ENCODE assay signal across 9 cellular contexts in genomic region chr11:75241906-75242644, GRCh38. TPM values are rescaled to one million over a fixed set of nuclear protein-coding genes. Genes with fewer than 3 reads are reported as not detected.
DNase-seq lines count a peak whose midpoint lies in the region; ATAC-seq and TF ChIP-seq lines count a peak whose summit lies in the region.
"Had no signal": no experiment of that assay in that cellular context is flagged by ENCODE, and none has a peak within 500 bp of the region (broad histone marks: within the 10 kb centered on the region; RNA-seq: fewer than 3 reads in every experiment).

No MANE protein-coding gene starts in this region.

- POLR2A ChIA-PET in T-cell (lab: Charles Lee), result interaction anchor here in 1 of 2 donors (0.9 kb wide), 1 partner anchor 12 kb away, joined by 5 read pairs; no protein-coding TSS in a partner anchor

- no peaks in the 10 kb centered on the region for H3K79me2 ChIP-seq in hepatocyte

- H3K27me3 Mint-ChIP-seq in T-cell, result peaks cover 26 to 42% of the 10 kb centered on the region in 2 donors
- H3K27me3 Mint-ChIP-seq in stimulated activated memory B cell treated with anti-CD40 and anti-IgM and Interleukin-4, amounts not matched to agents 10 μg/mL and 1 μg/mL and 100 μg/mL, for 72 hours, result peaks cover 50% of the 10 kb centered on the region

- no peak overlapping the region for H3K27ac ChIP-seq in hepatocyte

- no peaks in the 10 kb centered on the region for H3K36me3 ChIP-seq in hepatocyte (replicated peaks; ENCODE audit: insufficient read depth, low read depth)

- WGBS in hepatocyte (ENCODE audit: low lambda C conversion rate, missing lambda C conversion rate), result 10% methylated on average over 48 of the region's 72 CpGs

- no peak overlapping the region for H2AFZ ChIP-seq in hepatocyte

- H3K4me3 Mint-ChIP-seq in T-cell, result peak overlapping the region; percentile 68 to 84 (median 75)
- peak overlapping the region; percentile 79 for H3K4me3 Mint-ChIP-seq in stimulated activated memory B cell treated with anti-CD40 and anti-IgM and Interleukin-4, amounts not matched to agents 10 μg/mL and 1 μg/mL and 100 μg/mL, for 72 hours

- CTCF ChIA-PET in T-cell (lab: Charles Lee), result interaction anchor here (0.5 to 3.6 kb wide), 13 partner anchors 12 to 312 kb away, joined by 3 to 22 read pairs (median 4); no protein-coding TSS in a partner anchor

- H3K4me1 Mint-ChIP-seq in T-cell, result peaks cover 6 to 13% (median 10%) of the 10 kb centered on the region in 3 donors
- peaks cover 10% of the 10 kb centered on the region for H3K4me1 Mint-ChIP-seq in stimulated activated memory B cell treated with anti-CD40 and anti-IgM and Interleukin-4, amounts not matched to agents 10 μg/mL and 1 μg/mL and 100 μg/mL, for 72 hours

- H3K9me2 ChIP-seq in hepatocyte (replicated peaks; ENCODE audit: insufficient read depth), result no peaks in the 10 kb centered on the region

- peaks cover 69% of the 10 kb centered on the region for H3K27me3 ChIP-seq in hepatocyte

- peaks cover 5% of the 10 kb centered on the region for H3K4me1 ChIP-seq in hepatocyte (ENCODE audit: insufficient read depth)

- H3K36me3 Mint-ChIP-seq in T-cell, result no peaks in the 10 kb centered on the region
- H3K36me3 Mint-ChIP-seq in stimulated activated memory B cell treated with anti-CD40 and anti-IgM and Interleukin-4, amounts not matched to agents 10 μg/mL and 1 μg/mL and 100 μg/mL, for 72 hours, result no peaks in the 10 kb centered on the region

- H3K4me2 ChIP-seq in hepatocyte, result peak overlapping the region; percentile 94

- TF ChIP-seq CTCF in hepatocyte (IDR thresholded peaks at IDR 0.05; ENCODE audit: poor library complexity), result no peak

- DNase-seq in NCI-H1694 treated with DMSO at 0.1 percent for 48 hours (lab: John Stamatoyannopoulos, UW), result peak; percentile 43
- DNase-seq in NCI-H1694 (lab: John Stamatoyannopoulos, UW), result no peak
- DNase-seq in T-cell, result peak in 4 of 34 experiments; percentile 20 to 35 (median 28)
- no peak for DNase-seq in hepatocyte (ENCODE audit: low spot score)
- no peak for DNase-seq in T-helper 9 cell
- no peak for DNase-seq in NCI-H526 treated with DMSO at 0.1 percent for 48 hours (lab: John Stamatoyannopoulos, UW)
- DNase-seq: NCI-H187 treated with DMSO at 0.1 percent for 48 hours had no signal

- H3K27ac Mint-ChIP-seq in T-cell, result peak overlapping the region in 1 of 2 donors; percentile 39
- H3K27ac Mint-ChIP-seq in stimulated activated memory B cell treated with anti-CD40 and anti-IgM and Interleukin-4, amounts not matched to agents 10 μg/mL and 1 μg/mL and 100 μg/mL, for 72 hours, result no peak overlapping the region

- ATAC-seq in T-cell (replicated peaks in 1 of 4) (peak; percentile 33 to 54 (median 44)), GM19452 (IDR thresholded peaks at IDR 0.05; ENCODE audit: unreplicated experiment) (no peak)
- no peak for ATAC-seq in stimulated activated memory B cell treated with anti-CD40 and anti-IgM and Interleukin-4, amounts not matched to agents 10 μg/mL and 1 μg/mL and 100 μg/mL, for 72 hours

- no peaks in the 10 kb centered on the region for H3K9me3 ChIP-seq in hepatocyte (ENCODE audit: low read depth)

- H3K4me3 ChIP-seq in hepatocyte, result peak overlapping the region; percentile 33

- no peaks in the 10 kb centered on the region for H4K20me1 ChIP-seq in hepatocyte (ENCODE audit: insufficient read depth, poor library complexity, severe bottlenecking)

- no peaks in the 10 kb centered on the region for H3K9me3 Mint-ChIP-seq in T-cell
- H3K9me3 Mint-ChIP-seq in stimulated activated memory B cell treated with anti-CD40 and anti-IgM and Interleukin-4, amounts not matched to agents 10 μg/mL and 1 μg/mL and 100 μg/mL, for 72 hours, result no peaks in the 10 kb centered on the region

RNA-seq across cellular contexts. Expression of gene TPBGL, which starts 1.5 kb away (rescaled TPM):
- total RNA-seq in T-cell, result under 1 TPM; 0.13 to 0.59 (median 0.47) TPM
- total RNA-seq in hepatocyte, result 0.16 TPM in 1 of 2 replicates, not detected in the other
- 0.12 and 0.64 TPM in 2 replicates for polyA plus RNA-seq in hepatocyte

Comparison
In these comparisons a context has a peak if more than half of its experiments do, and no peak if none do; other contexts are left out.
1. ATAC-seq: peak in T-cell (4 of 4); none in stimulated activated memory B cell treated with anti-CD40 and anti-IgM and Interleukin-4, amounts not matched to agents 10 μg/mL and 1 μg/mL and 100 μg/mL, for 72 hours (single experiment) and GM19452 (single experiment).